In the genomic region with DNA sequence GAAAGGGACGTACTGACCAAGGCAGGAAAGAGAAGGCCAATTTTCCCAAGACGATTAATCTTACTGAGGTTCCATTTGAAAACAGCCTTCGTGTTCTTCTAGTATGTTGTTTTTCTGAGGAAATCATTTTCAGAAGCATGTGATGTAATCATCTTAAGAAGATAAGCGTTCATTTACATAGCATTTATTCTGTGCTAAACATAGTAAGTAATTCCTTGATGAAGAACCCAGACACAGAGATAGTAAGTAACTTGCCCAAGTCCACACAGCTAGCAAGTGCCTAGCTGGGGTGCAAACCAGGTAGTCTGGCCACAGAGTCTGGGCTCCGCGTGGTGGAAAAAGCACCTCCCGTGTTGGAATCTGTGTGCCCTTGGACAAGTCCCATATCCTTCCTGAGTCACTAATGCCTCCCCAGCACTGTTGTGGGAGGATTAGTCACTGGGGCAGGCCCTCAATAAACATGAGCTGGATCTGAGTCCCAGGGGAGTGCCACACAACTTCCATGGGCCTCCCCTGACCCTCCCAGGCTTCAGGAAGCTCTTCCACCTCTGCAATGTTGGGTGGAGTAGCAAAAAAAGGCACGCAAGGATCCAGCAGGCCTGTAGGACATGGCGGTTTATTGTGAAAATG, we compare ENCODE assay signal across 10 cellular contexts. TPM values are rescaled to one million over a fixed set of nuclear protein-coding genes. Genes with fewer than 3 reads are reported as not detected.
DNase-seq lines count a peak whose midpoint lies in the region; ATAC-seq and TF ChIP-seq lines count a peak whose summit lies in the region.
"Had no signal": no experiment of that assay in that cellular context is flagged by ENCODE, and none has a peak within 500 bp of the region (broad histone marks: within the 10 kb centered on the region; RNA-seq: fewer than 3 reads in every experiment).

No MANE protein-coding gene starts in this region.

- H3K36me3 Mint-ChIP-seq in neural progenitor cell, result no peaks in the 10 kb centered on the region
- no peaks in the 10 kb centered on the region for H3K36me3 Mint-ChIP-seq in activated CD8-positive, alpha-beta T cell treated with anti-CD3 and anti-CD28 coated beads, Interleukin-2, amount 10 ng/mL, durations not matched to agents 7 days and 5 days (ENCODE audit: low read depth)
- H3K36me3 Mint-ChIP-seq in activated T-cell treated with anti-CD3 and anti-CD28 coated beads, Interleukin-2, amount 50 U/mL, for 72 hours (ENCODE audit: insufficient read depth in 2 of 2), result peaks cover 0 to 2% of the 10 kb centered on the region in 2 donors
- H3K36me3 Mint-ChIP-seq: CD8-positive, alpha-beta T cell had no signal

- ATAC-seq in activated CD8-positive, alpha-beta T cell treated with anti-CD3 and anti-CD28 coated beads, Interleukin-2, amount 10 ng/mL, durations not matched to agents 7 days and 5 days, result no peak
- no peak for ATAC-seq in activated T-cell treated with anti-CD3 and anti-CD28 coated beads, Interleukin-2, amount 50 U/mL, for 72 hours (replicated peaks in 1 of 2)
- ATAC-seq: CD8-positive, alpha-beta T cell had no signal

- H3K27ac ChIP-seq in PC-9 (peak overlapping the region; percentile 90), esophagus (ENCODE audit: low read depth in 2 of 2, low read length in 1 of 2) (peak overlapping the region; percentile 93 to 95), neural progenitor cell (no peak overlapping the region)

- peaks cover 27% of the 10 kb centered on the region for H3K4me1 Mint-ChIP-seq in neural progenitor cell
- no peaks in the 10 kb centered on the region for H3K4me1 Mint-ChIP-seq in activated CD8-positive, alpha-beta T cell treated with anti-CD3 and anti-CD28 coated beads, Interleukin-2, amount 10 ng/mL, durations not matched to agents 7 days and 5 days (ENCODE audit: low read depth)
- H3K4me1 Mint-ChIP-seq in activated T-cell treated with anti-CD3 and anti-CD28 coated beads, Interleukin-2, amount 50 U/mL, for 72 hours (ENCODE audit: low read depth), result no peaks in the 10 kb centered on the region

- H3K4me1 ChIP-seq in PC-9 (replicated peaks; ENCODE audit: insufficient read depth) (peaks cover 63% of the 10 kb centered on the region), esophagus (ENCODE audit: control insufficient read depth in 2 of 2, insufficient read depth in 2 of 2, low read length in 1 of 2) (peaks cover 0 to 4% of the 10 kb centered on the region in 2 donors), neural progenitor cell (no peaks in the 10 kb centered on the region)

- H3K9ac ChIP-seq in neural progenitor cell, result no peak overlapping the region

- H3K27ac Mint-ChIP-seq in neural progenitor cell, result peak overlapping the region; percentile 95
- H3K27ac Mint-ChIP-seq in activated CD8-positive, alpha-beta T cell treated with anti-CD3 and anti-CD28 coated beads, Interleukin-2, amount 10 ng/mL, durations not matched to agents 7 days and 5 days, result no peak overlapping the region
- H3K27ac Mint-ChIP-seq in activated T-cell treated with anti-CD3 and anti-CD28 coated beads, Interleukin-2, amount 50 U/mL, for 72 hours, result no peak overlapping the region
- H3K27ac Mint-ChIP-seq: CD8-positive, alpha-beta T cell had no signal

- POLR2A ChIA-PET in PC-9 (lab: Charles Lee; ENCODE audit: unreplicated experiment), result interaction anchor here (0.6 kb wide), 1 partner anchor 22 kb away, joined by 12 read pairs; no protein-coding TSS in a partner anchor
- POLR2A ChIA-PET in activated CD8-positive, alpha-beta T cell treated with anti-CD3 and anti-CD28 coated beads, Interleukin-2, amount 10 ng/mL, durations not matched to agents 7 days and 5 days (lab: Charles Lee), result no interaction called here

- peak overlapping the region; percentile 18; the same call in 1 of the 2 replicates for H3K4me3 ChIP-seq in PC-9
- H3K4me3 ChIP-seq in esophagus (ENCODE audit: low read depth in 1 of 2, low read length in 2 of 2), result no peak overlapping the region
- no peak overlapping the region for H3K4me3 ChIP-seq in neural progenitor cell
- H3K4me3 ChIP-seq: HAP-1 had no signal

- H3K79me2 ChIP-seq in PC-9 (ENCODE audit: low read depth) (no peaks in the 10 kb centered on the region), neural progenitor cell (ENCODE audit: low read depth) (no peaks in the 10 kb centered on the region)

- H4K20me1 ChIP-seq in PC-9 (ENCODE audit: insufficient read depth) (no peaks in the 10 kb centered on the region), neural progenitor cell (ENCODE audit: low read depth) (no peaks in the 10 kb centered on the region)

- H3K4me2 ChIP-seq in PC-9, result peak overlapping the region; percentile 76
- H3K4me2 ChIP-seq in neural progenitor cell, result no peak overlapping the region

- no peak for TF ChIP-seq CTCF in PC-9 (conservative IDR thresholded peaks at IDR 0.05)
- TF ChIP-seq CTCF in neural progenitor cell (IDR thresholded peaks at IDR 0.05), result no peak

- H3K27me3 ChIP-seq in PC-9 (ENCODE audit: insufficient read depth, low read depth) (no peaks in the 10 kb centered on the region), esophagus (ENCODE audit: control insufficient read depth in 1 of 2, insufficient read depth in 2 of 2, low read length in 2 of 2) (no peaks in the 10 kb centered on the region), neural progenitor cell (no peaks in the 10 kb centered on the region)

- peaks cover 3% of the 10 kb centered on the region for H3K27me3 Mint-ChIP-seq in neural progenitor cell (ENCODE audit: insufficient read depth, low read depth)
- no peaks in the 10 kb centered on the region for H3K27me3 Mint-ChIP-seq in activated CD8-positive, alpha-beta T cell treated with anti-CD3 and anti-CD28 coated beads, Interleukin-2, amount 10 ng/mL, durations not matched to agents 7 days and 5 days (ENCODE audit: low read depth)
- peaks cover 16% of the 10 kb centered on the region for H3K27me3 Mint-ChIP-seq in activated T-cell treated with anti-CD3 and anti-CD28 coated beads, Interleukin-2, amount 50 U/mL, for 72 hours (ENCODE audit: low read depth)

- intact Hi-C loops in PC-9 (cut with micrococcal nuclease; ENCODE audit: unreplicated experiment), result loop anchor here (1.0 to 10.0 kb wide), 3 partner anchors 27 to 155 kb away; no protein-coding TSS in a partner anchor

- H3K9me3 ChIP-seq in PC-9 (ENCODE audit: insufficient read depth, low read depth), result no peaks in the 10 kb centered on the region
- no peaks in the 10 kb centered on the region for H3K9me3 ChIP-seq in esophagus (ENCODE audit: control insufficient read depth in 2 of 2, insufficient read depth in 1 of 2, low read depth in 1 of 2, low read length in 1 of 2)
- no peaks in the 10 kb centered on the region for H3K9me3 ChIP-seq in neural progenitor cell (ENCODE audit: low read depth)
- H3K9me3 ChIP-seq: HAP-1 had no signal

- WGBS in esophagus, 2 donors, result 31 to 56% methylated on average over 9 of the region's 9 CpGs

- H3K36me3 ChIP-seq in PC-9 (ENCODE audit: low read depth), result no peaks in the 10 kb centered on the region
- H3K36me3 ChIP-seq in esophagus (ENCODE audit: control insufficient read depth in 2 of 2, insufficient read depth in 2 of 2, low read length in 1 of 2), result no peaks in the 10 kb centered on the region
- H3K36me3 ChIP-seq in neural progenitor cell, result no peaks in the 10 kb centered on the region
- H3K36me3 ChIP-seq: HAP-1 had no signal

- CTCF ChIA-PET in PC-9 (lab: Charles Lee), result no interaction called here
- CTCF ChIA-PET in activated CD8-positive, alpha-beta T cell treated with anti-CD3 and anti-CD28 coated beads, Interleukin-2, amount 10 ng/mL, durations not matched to agents 7 days and 5 days (lab: Charles Lee), result no interaction called here

- no TSS peak for BruUV-seq in PC-9 (replicated peaks; lab: Mats Ljungman, UMichigan)

- H3K9me3 Mint-ChIP-seq in neural progenitor cell, result peaks cover 6% of the 10 kb centered on the region
- H3K9me3 Mint-ChIP-seq in activated CD8-positive, alpha-beta T cell treated with anti-CD3 and anti-CD28 coated beads, Interleukin-2, amount 10 ng/mL, durations not matched to agents 7 days and 5 days (ENCODE audit: insufficient read depth), result no peaks in the 10 kb centered on the region
- no peaks in the 10 kb centered on the region for H3K9me3 Mint-ChIP-seq in activated T-cell treated with anti-CD3 and anti-CD28 coated beads, Interleukin-2, amount 50 U/mL, for 72 hours
- H3K9me3 Mint-ChIP-seq: CD8-positive, alpha-beta T cell had no signal

- H3K4me3 Mint-ChIP-seq in neural progenitor cell, result no peak overlapping the region
- no peak overlapping the region for H3K4me3 Mint-ChIP-seq in activated CD8-positive, alpha-beta T cell treated with anti-CD3 and anti-CD28 coated beads, Interleukin-2, amount 10 ng/mL, durations not matched to agents 7 days and 5 days
- no peak overlapping the region for H3K4me3 Mint-ChIP-seq in activated T-cell treated with anti-CD3 and anti-CD28 coated beads, Interleukin-2, amount 50 U/mL, for 72 hours
- H3K4me3 Mint-ChIP-seq: CD8-positive, alpha-beta T cell had no signal

- peaks cover 51% of the 10 kb centered on the region for H3F3A ChIP-seq in PC-9 (ENCODE audit: insufficient read depth, low read depth)
- no peaks in the 10 kb centered on the region for H3F3A ChIP-seq in neural progenitor cell (ENCODE audit: low read depth)

- H3K9me2 ChIP-seq in PC-9 (ENCODE audit: insufficient read depth), result no peaks in the 10 kb centered on the region

- DNase-seq in AG08396 (ENCODE audit: low spot score) (peak; percentile 77), PC-9 (peak; percentile 69 to 94), neural progenitor cell (ENCODE audit: low spot score) (no peak), NOMO-1 treated with DMSO at 0.1 percent for 48 hours (lab: John Stamatoyannopoulos, UW; ENCODE audit: unreplicated experiment) (no peak), cerebellum (ENCODE audit: low spot score) (no peak)
- no peak for DNase-seq in activated CD8-positive, alpha-beta T cell treated with anti-CD3 and anti-CD28 coated beads, Interleukin-2, amount 10 ng/mL, durations not matched to agents 7 days and 5 days
- no peak for DNase-seq in activated T-cell treated with anti-CD3 and anti-CD28 coated beads, Interleukin-2, amount 50 U/mL, for 72 hours
- DNase-seq: CD8-positive, alpha-beta T cell had no signal

- H2AFZ ChIP-seq in PC-9 (peak overlapping the region; percentile 58), neural progenitor cell (replicated peaks) (no peak overlapping the region)

RNA-seq across cellular contexts. Expression of gene ASAP2, which starts 26.9 kb away (rescaled TPM):
- total RNA-seq in PC-9 (2021) (60.3 and 66.8 TPM in 2 replicates), neural progenitor cell (ENCODE audit: low replicate concordance) (26.1 and 31.7 TPM in 2 replicates), cerebellum (61.2 TPM)
- 1 to 10 TPM; 4.0 to 5.3 TPM for polyA plus RNA-seq in esophagus
- total RNA-seq in activated CD8-positive, alpha-beta T cell treated with anti-CD3 and anti-CD28 coated beads, Interleukin-2, amount 10 ng/mL, durations not matched to agents 7 days and 5 days, result not detected
- total RNA-seq in activated T-cell treated with anti-CD3 and anti-CD28 coated beads, Interleukin-2, amount 50 U/mL, for 72 hours, result under 1 TPM; 0.10 to 0.42 TPM
- total RNA-seq: CD8-positive, alpha-beta T cell had no signal

Comparison
In these comparisons a context has a peak if more than half of its experiments do, and no peak if none do; other contexts are left out.
1. DNase-seq: peak in AG08396 (single experiment) and PC-9 (2 of 2); none in neural progenitor cell (single experiment), NOMO-1 treated with DMSO at 0.1 percent for 48 hours (single experiment), activated CD8-positive, alpha-beta T cell treated with anti-CD3 and anti-CD28 coated beads, Interleukin-2, amount 10 ng/mL, durations not matched to agents 7 days and 5 days (single experiment), activated T-cell treated with anti-CD3 and anti-CD28 coated beads, Interleukin-2, amount 50 U/mL, for 72 hours (0 of 2) and cerebellum (single experiment).
2. RNA of gene ASAP2, which starts 26.9 kb away (total RNA-seq): 61.2 TPM in cerebellum (single experiment), 60.3 to 66.8 TPM in PC-9 and 26.1 to 31.7 TPM in neural progenitor cell; 0.10 to 0.42 TPM in activated T-cell treated with anti-CD3 and anti-CD28 coated beads, Interleukin-2, amount 50 U/mL, for 72 hours and not detected in activated CD8-positive, alpha-beta T cell treated with anti-CD3 and anti-CD28 coated beads, Interleukin-2, amount 10 ng/mL, durations not matched to agents 7 days and 5 days; every median in the first group is over 10 times any median in the second.